Comparison of ENCODE assay signal across 10 cellular contexts in the genomic region with DNA sequence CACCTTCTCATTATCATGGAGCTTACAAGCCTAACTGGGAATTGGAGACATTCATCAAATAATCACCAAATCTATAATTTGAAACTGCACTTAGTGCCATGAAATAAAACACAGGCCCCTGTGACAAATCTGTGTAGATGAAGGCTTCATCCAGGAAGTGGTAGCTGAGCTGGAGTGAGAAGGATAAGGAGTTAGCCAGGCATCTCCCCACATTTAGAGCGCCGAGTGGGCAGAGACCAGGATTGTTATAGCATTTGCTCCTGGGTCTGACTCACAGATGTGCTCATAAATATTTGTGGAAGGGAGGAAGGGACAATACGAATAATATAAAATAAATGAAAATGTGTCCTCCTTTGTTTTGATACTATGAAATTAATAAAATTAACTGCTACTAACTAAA. TPM values are rescaled to one million over a fixed set of nuclear protein-coding genes. Genes with fewer than 3 reads are reported as not detected.
A peak's percentile ranks its signal among the peaks of the same experiment; 100 is the strongest.
DNase-seq lines count a peak whose midpoint lies in the region; ATAC-seq and TF ChIP-seq lines count a peak whose summit lies in the region.
"Had no signal": no experiment of that assay in that cellular context is flagged by ENCODE, and none has a peak within 500 bp of the region (broad histone marks: within the 10 kb centered on the region; RNA-seq: fewer than 3 reads in every experiment).

No MANE protein-coding gene starts in this region.

- peak overlapping the region; percentile 80 for H2BK20ac ChIP-seq in IMR-90 (ENCODE audit: low read depth, low read length)

- peak overlapping the region; percentile 88 for H3K14ac ChIP-seq in IMR-90 (replicated peaks; ENCODE audit: low read depth, low read length)

- peaks cover 1% of the 10 kb centered on the region for H3K36me3 Mint-ChIP-seq in natural killer cell

- no TSS peak for BruUV-seq in IMR-90 (replicated peaks; lab: Mats Ljungman, UMichigan)

- H3K23ac ChIP-seq in IMR-90 (ENCODE audit: low read depth, low read length) = peak overlapping the region; percentile 88

- H4K5ac ChIP-seq in IMR-90 (ENCODE audit: low read depth, low read length) = peak overlapping the region; percentile 73; the same call in 1 of the 2 replicates

- H3K9me3 Mint-ChIP-seq in natural killer cell = no peaks in the 10 kb centered on the region

- H3K27ac Mint-ChIP-seq in natural killer cell = no peak overlapping the region

- 0 out of 2 replicates have a peak overlapping the region, but pooled peaks have one; percentile 3 for H3K27ac ChIP-seq in IMR-90 (ENCODE audit: insufficient read depth, low read length)
- peak overlapping the region; percentile 92 to 99 for H3K27ac ChIP-seq in breast epithelium

- POLR2A ChIA-PET in AG04449 (lab: Yijun Ruan, JAX) = interaction anchor here (1.4 to 5.3 kb wide), 2 partner anchors 31 to 118 kb away, joined by 7 to 81 read pairs; partner anchors contain the start of gene SH2D6
- POLR2A ChIA-PET in IMR-90 (lab: Charles Lee; ENCODE audit: unreplicated experiment) = interaction anchor here (0.6 kb wide), 1 partner anchor 101 kb away, joined by 4 read pairs; no protein-coding TSS in a partner anchor

- in situ Hi-C loops in IMR-90 (cut with MboI; ENCODE audit: low sequenced_read_pairs) = no loop called here

- H3K36me3 ChIP-seq in IMR-90 (ENCODE audit: control insufficient read depth, insufficient read depth, low read length) = peaks cover 5% of the 10 kb centered on the region
- no peaks in the 10 kb centered on the region for H3K36me3 ChIP-seq in breast epithelium

- peak overlapping the region; percentile 66 for H3K56ac ChIP-seq in IMR-90 (ENCODE audit: extremely low read depth, insufficient read depth, low read length)

- H3K27me3 Mint-ChIP-seq in natural killer cell (ENCODE audit: low read depth in 2 of 2) = no peaks in the 10 kb centered on the region

- WGBS in IMR-90 (ENCODE audit: extremely low coverage in 2 of 2, insufficient read length in 1 of 2), 2 experiments = no CpG with 5 or more reads among the region's 3 CpGs

- peak overlapping the region; percentile 74 for H2AK5ac ChIP-seq in IMR-90 (ENCODE audit: low read depth, low read length)

- H4K20me1 ChIP-seq in IMR-90 (ENCODE audit: insufficient read depth, low read length) = peaks cover 25% of the 10 kb centered on the region

- peak overlapping the region; percentile 94 for H2BK5ac ChIP-seq in IMR-90 (ENCODE audit: low read depth, low read length, poor library complexity, severe bottlenecking)

- no peak overlapping the region for H2AK9ac ChIP-seq in IMR-90 (replicated peaks; ENCODE audit: low read depth, low read length, poor library complexity)

- peak overlapping the region; percentile 79; the same call in 1 of the 3 replicates for H2BK15ac ChIP-seq in IMR-90 (ENCODE audit: low read depth, low read length)

- H3K9me3 ChIP-seq in IMR-90 (ENCODE audit: control insufficient read depth, insufficient read depth, low read length) = no peaks in the 10 kb centered on the region
- no peaks in the 10 kb centered on the region for H3K9me3 ChIP-seq in breast epithelium

- H3K4me1 Mint-ChIP-seq in natural killer cell = peaks cover 25 to 35% of the 10 kb centered on the region in 2 donors

- H3K9me1 ChIP-seq in IMR-90 (ENCODE audit: insufficient read depth, low read length) = peaks cover 2% of the 10 kb centered on the region; the same call in 1 of the 2 replicates

- TF ChIP-seq CTCF in AG04449 (IDR thresholded peaks at IDR 0.05; ENCODE audit: insufficient read depth, low read length, missing control alignments) (no peak), IMR-90 (conservative IDR thresholded peaks at IDR 0.05; ENCODE audit: low read depth, low read length) (no peak), breast epithelium (IDR thresholded peaks at IDR 0.05) (no peak), natural killer cell (IDR thresholded peaks at IDR 0.05) (no peak)

- no peak overlapping the region for H3K4me3 ChIP-seq in AG04449 (ENCODE audit: low read depth, low read length)
- H3K4me3 ChIP-seq in IMR-90 (ENCODE audit: insufficient read depth, low read depth, low read length) = no peak overlapping the region
- no peak overlapping the region for H3K4me3 ChIP-seq in breast epithelium

- H3K4me3 Mint-ChIP-seq in natural killer cell = no peak overlapping the region

- H3K9ac ChIP-seq in IMR-90 (ENCODE audit: low read depth, low read length) = no peak overlapping the region

- DNase-seq in AG04449 (ENCODE audit: low read depth, low spot score) (peak; percentile 41), IMR-90 (peak; percentile 89), breast epithelium (ENCODE audit: low spot score in 2 of 2) (no peak), myocyte (ENCODE audit: low read depth) (peak; percentile 92), natural killer cell (no peak)
- no peak for DNase-seq in activated CD4-positive, alpha-beta T cell treated with anti-CD3 and anti-CD28 coated beads for 1 hour
- no peak for DNase-seq in stimulated activated naive CD4-positive, alpha-beta T cell treated with Interleukin-2 at 50 U/mL for 16 hours (lab: John Stamatoyannopoulos, UW)
- DNase-seq: DMS 273 treated with DMSO at 0.1 percent for 48 hours; stimulated activated CD4-positive, alpha-beta T cell treated with anti-CD3 and anti-CD28 coated beads, Interleukin-4, amount 100 ng/mL, for 1 hour had no signal

- peaks cover 13 to 24% of the 10 kb centered on the region in 2 experiments for H3K79me1 ChIP-seq in IMR-90 (ENCODE audit: low read depth in 1 of 2, low read length in 2 of 2)

- dilution Hi-C loops in IMR-90 (cut with HindIII; ENCODE audit: low sequenced_read_pairs, unreplicated experiment) = no loop called here

- peak overlapping the region; percentile 41; the same call in 1 of the 2 replicates for H4K91ac ChIP-seq in IMR-90 (ENCODE audit: insufficient read depth, low read depth, low read length)

- H3K4me1 ChIP-seq in IMR-90 (ENCODE audit: control insufficient read depth, insufficient read depth, low read length) (peaks cover 5% of the 10 kb centered on the region), breast epithelium (peaks cover 0 to 8% of the 10 kb centered on the region in 2 donors)

- intact Hi-C loops in IMR-90 (cut with micrococcal nuclease) = loop anchor here (5.0 to 10.0 kb wide), 2 partner anchors 39 to 472 kb away; no protein-coding TSS in a partner anchor
- intact Hi-C loops in breast epithelium (cut with DNase I; ENCODE audit: low total_unique reads) = loop anchor here (5.0 to 10.0 kb wide), 2 partner anchors 99 to 212 kb away; partner anchors contain the start of gene TGOLN2
- intact Hi-C loops in natural killer cell (cut with micrococcal nuclease) = loop anchor here (5.0 kb wide), 1 partner anchor 129 kb away; no protein-coding TSS in a partner anchor

- TF ChIP-seq POLR2A in IMR-90 (IDR thresholded peaks at IDR 0.05; ENCODE audit: low read depth, low read length) (no peak), breast epithelium (IDR thresholded peaks at IDR 0.05) (no peak)

- H3K18ac ChIP-seq in IMR-90 (ENCODE audit: low read depth, low read length) = peak overlapping the region; percentile 79; the same call in 1 of the 2 replicates

- H3K4ac ChIP-seq in IMR-90 (ENCODE audit: low read depth, low read length) = peak overlapping the region; percentile 84

- H3K27me3 ChIP-seq in IMR-90 (ENCODE audit: control insufficient read depth, insufficient read depth, low read length) (no peaks in the 10 kb centered on the region), breast epithelium (no peaks in the 10 kb centered on the region)

- CTCF ChIA-PET in AG04449 (lab: Yijun Ruan, JAX) = interaction anchor here (1.0 to 30.0 kb wide), 4 partner anchors 13 to 104 kb away, joined by 3 to 922 read pairs (median 54); partner anchors contain the start of gene SH2D6
- CTCF ChIA-PET in IMR-90 (lab: Yijun Ruan, JAX) = interaction anchor here (0.7 to 1.4 kb wide), 2 partner anchors 14 to 115 kb away, joined by 3 to 4 read pairs; no protein-coding TSS in a partner anchor

- H2AFZ ChIP-seq in IMR-90 (replicated peaks; ENCODE audit: low read length, poor library complexity) = peak overlapping the region; percentile 19

- TF ChIP-seq RAD21 in IMR-90 (IDR thresholded peaks at IDR 0.05; ENCODE audit: low read length) = peak; percentile 36; the same call in 1 of the 2 replicates

- H3K4me2 ChIP-seq in IMR-90 (ENCODE audit: low read depth, low read length) = peak overlapping the region; percentile 55; the same call in 1 of the 2 replicates

- ATAC-seq in IMR-90 (ENCODE audit: low read depth) = peak; percentile 7; the same call in 1 of the 2 replicates
- ATAC-seq in GM19328 (IDR thresholded peaks at IDR 0.05; ENCODE audit: unreplicated experiment) = no peak
- no peak for ATAC-seq in natural killer cell

- H2BK120ac ChIP-seq in IMR-90 (ENCODE audit: low read depth, low read length) = peak overlapping the region; percentile 87

- H4K8ac ChIP-seq in IMR-90 (ENCODE audit: low read depth in 2 of 2, low read length in 2 of 2) = peak overlapping the region in 1 of 2 experiments; percentile 80; a peak in 2 of 4 replicates

RNA-seq across cellular contexts. Expression of gene MAT2A, which starts 2.5 kb away (rescaled TPM):
- total RNA-seq in IMR-90 (2012; rRNA removed) = 94.1 and 98.9 TPM in 2 replicates
- 158 and 223 TPM in 2 replicates for polyA plus RNA-seq in IMR-90 (2012; rRNA removed)
- 40.6 and 65.5 TPM in 2 replicates for polyA plus RNA-seq in IMR-90 (2012; cell fraction: cytosol; rRNA removed)
- 581 and 1,265 TPM in 2 replicates for polyA plus RNA-seq in IMR-90 (2012; cell fraction: nucleus; rRNA removed; ENCODE audit: low replicate concordance)
- total RNA-seq in breast epithelium = 100 to 1,000 TPM; 180 to 263 (median 236) TPM
- total RNA-seq in myocyte = 211 and 302 TPM in 2 replicates
- 273 TPM for polyA plus RNA-seq in myocyte (2012)
- 100 to 1,000 TPM; 116 to 141 (median 135) TPM for total RNA-seq in natural killer cell

RNA-seq across cellular contexts. Expression of gene GGCX, which starts 24.8 kb away (rescaled TPM):
- total RNA-seq in IMR-90 (2012; rRNA removed) (31.9 and 35.0 TPM in 2 replicates), breast epithelium (10 to 100 TPM; 26.7 to 35.1 (median 31.8) TPM), myocyte (78.1 and 129 TPM in 2 replicates), natural killer cell (10 to 100 TPM; 21.3 to 21.7 (median 21.4) TPM)
- polyA plus RNA-seq in IMR-90 (2012; rRNA removed) = 37.0 and 39.4 TPM in 2 replicates
- 57.1 and 81.4 TPM in 2 replicates for polyA plus RNA-seq in IMR-90 (2012; cell fraction: cytosol; rRNA removed)
- polyA plus RNA-seq in IMR-90 (2012; cell fraction: nucleus; rRNA removed; ENCODE audit: low replicate concordance) = 60.6 and 63.6 TPM in 2 replicates
- polyA plus RNA-seq in myocyte (2012) = 114 TPM

RNA-seq across cellular contexts. Expression of gene VAMP8, which starts 40.9 kb away (rescaled TPM):
- total RNA-seq in IMR-90 (2012; rRNA removed) = 0.83 and 0.90 TPM in 2 replicates
- 1.7 and 1.9 TPM in 2 replicates for polyA plus RNA-seq in IMR-90 (2012; rRNA removed)
- 0.82 and 2.4 TPM in 2 replicates for polyA plus RNA-seq in IMR-90 (2012; cell fraction: cytosol; rRNA removed)
- polyA plus RNA-seq in IMR-90 (2012; cell fraction: nucleus; rRNA removed; ENCODE audit: low replicate concordance) = 0.13 and 2.1 TPM in 2 replicates
- total RNA-seq in breast epithelium = 100 to 1,000 TPM in 1 of 3 donors, 10 to 100 TPM in 2; 23.2 to 127 (median 55.7) TPM
- total RNA-seq in myocyte = 9.5 and 9.8 TPM in 2 replicates
- polyA plus RNA-seq in myocyte (2012) = 51.3 TPM
- 100 to 1,000 TPM; 105 to 116 (median 111) TPM for total RNA-seq in natural killer cell

RNA-seq across cellular contexts. Expression of gene VAMP5, which starts 47.8 kb away (rescaled TPM):
- 13.8 and 27.8 TPM in 2 replicates for total RNA-seq in IMR-90 (2012; rRNA removed)
- 103 and 121 TPM in 2 replicates for polyA plus RNA-seq in IMR-90 (2012; rRNA removed)
- 209 and 319 TPM in 2 replicates for polyA plus RNA-seq in IMR-90 (2012; cell fraction: cytosol; rRNA removed)
- 51.1 and 83.2 TPM in 2 replicates for polyA plus RNA-seq in IMR-90 (2012; cell fraction: nucleus; rRNA removed; ENCODE audit: low replicate concordance)
- total RNA-seq in breast epithelium = 10 to 100 TPM; 33.8 to 92.0 (median 50.8) TPM
- total RNA-seq in myocyte = 127 and 153 TPM in 2 replicates
- polyA plus RNA-seq in myocyte (2012) = 1,018 TPM
- 10 to 100 TPM; 35.0 to 50.7 (median 36.7) TPM for total RNA-seq in natural killer cell

RNA-seq across cellular contexts. Expression of gene RNF181, which starts 59.1 kb away (rescaled TPM):
- total RNA-seq in IMR-90 (2012; rRNA removed) = 326 and 498 TPM in 2 replicates
- 438 and 481 TPM in 2 replicates for polyA plus RNA-seq in IMR-90 (2012; rRNA removed)
- polyA plus RNA-seq in IMR-90 (2012; cell fraction: cytosol; rRNA removed) = 538 and 709 TPM in 2 replicates
- 203 and 232 TPM in 2 replicates for polyA plus RNA-seq in IMR-90 (2012; cell fraction: nucleus; rRNA removed; ENCODE audit: low replicate concordance)
- total RNA-seq in breast epithelium = 100 to 1,000 TPM; 131 to 243 (median 161) TPM
- 174 and 313 TPM in 2 replicates for total RNA-seq in myocyte
- 566 TPM for polyA plus RNA-seq in myocyte (2012)
- total RNA-seq in natural killer cell = 10 to 100 TPM; 65.0 to 75.0 (median 66.7) TPM

Comparison
In these comparisons a context has a peak if more than half of its experiments do, and no peak if none do; other contexts are left out.
1. DNase-seq: peak in AG04449 (single experiment), IMR-90 (single experiment) and myocyte (single experiment); none in breast epithelium (0 of 2), activated CD4-positive, alpha-beta T cell treated with anti-CD3 and anti-CD28 coated beads for 1 hour (single experiment), stimulated activated naive CD4-positive, alpha-beta T cell treated with Interleukin-2 at 50 U/mL for 16 hours (single experiment) and natural killer cell (single experiment).